Comparison of ENCODE assay signal across 2 cellular contexts in genomic region chr2:164990953-164991352, GRCh38.
TF ChIP-seq lines count a peak whose summit lies in the region.

No MANE protein-coding gene starts in this region.

TF ChIP-seq in IMR-90, 13 proteins besides CTCF, POLR2A, EP300 and RAD21:
- TF ChIP-seq FOS (IDR thresholded peaks at IDR 0.05; ENCODE audit: low read depth, low read length) = peak; percentile 24; the same call in 1 of the 2 replicates
- 0 out of 2 replicates have a peak, but pooled peaks have one; percentile 16 for TF ChIP-seq BHLHE40 (IDR thresholded peaks at IDR 0.05; ENCODE audit: low read depth, low read length)

TF ChIP-seq in SK-N-SH, 30 proteins besides CTCF, POLR2A, EP300 and RAD21:
- TF ChIP-seq JUND (IDR thresholded peaks at IDR 0.05) (peak; percentile 38; the same call in 1 of the 2 replicates), FOSL2 (IDR thresholded peaks at IDR 0.05; ENCODE audit: borderline replicate concordance, low read depth) (peak; percentile 72)
